8 cellular contexts compared by ENCODE assay signal in the genomic region with DNA sequence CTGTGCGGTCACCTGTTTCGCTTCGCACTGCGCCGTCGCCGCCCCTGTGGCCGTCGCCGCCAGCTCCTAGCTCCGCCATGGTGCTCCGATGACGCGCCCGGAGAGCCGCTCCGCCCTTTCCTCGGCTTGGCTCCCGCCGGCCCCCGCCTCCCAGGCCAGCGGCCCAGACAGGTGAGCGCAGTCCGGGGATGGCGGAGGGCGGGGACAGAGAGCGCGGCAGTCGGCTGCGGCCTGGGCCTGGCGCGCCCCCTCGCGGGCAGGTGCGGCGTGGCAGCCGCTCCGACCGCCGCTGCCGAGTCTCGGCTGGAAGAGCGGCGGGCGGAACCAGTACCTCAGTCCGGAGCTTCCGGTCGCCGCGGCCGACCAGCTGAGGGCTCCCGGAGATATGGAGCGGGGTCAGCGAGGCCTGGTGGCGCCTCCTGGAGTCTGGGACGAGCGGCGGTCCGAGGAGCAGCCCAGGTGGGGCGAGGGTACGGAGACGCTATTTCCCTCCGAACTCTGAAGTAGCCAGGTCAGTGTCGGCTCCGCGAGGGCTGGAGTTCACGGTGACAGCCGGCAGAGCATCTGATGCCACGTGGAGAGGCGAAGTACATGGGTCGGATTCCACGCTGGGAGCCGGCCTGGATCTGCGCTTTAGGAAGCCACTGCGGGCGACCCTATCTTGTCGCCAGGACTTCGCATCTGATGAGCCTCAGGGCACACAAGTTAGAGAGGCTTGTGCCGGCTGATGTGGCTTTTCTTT. TPM values are rescaled to one million over a fixed set of nuclear protein-coding genes. Genes with fewer than 3 reads are reported as not detected.
DNase-seq lines count a peak whose midpoint lies in the region; ATAC-seq and TF ChIP-seq lines count a peak whose summit lies in the region.

A gene (minus strand): TSS at position 93 of the 742 bp plus-strand sequence. CDS start 14 bp downstream, at position 79.

- peak within 1 kb of the TSS; percentile 76 for H2AFZ ChIP-seq in KMS-11 (ENCODE audit: low read depth)

- TF ChIP-seq CTCF in KMS-11 (conservative IDR thresholded peaks at IDR 0.05; ENCODE audit: low read depth, low read length) (peak; percentile 72), gastrocnemius medialis (IDR thresholded peaks at IDR 0.05 in 4 of 5, conservative IDR thresholded peaks at IDR 0.05 in 1 of 5) (peak; percentile 34 to 81 (median 61))

- intact Hi-C loops in gastrocnemius medialis (cut with DNase I; ENCODE audit: low total_unique reads): no loop called here

- in situ Hi-C loops in gastrocnemius medialis (cut with MboI; ENCODE audit: low sequenced_read_pairs in 4 of 4): no loop called here

- peaks cover 5% of the 10 kb centered on the region; the same call in 1 of the 2 replicates for H3K27me3 ChIP-seq in KMS-11 (ENCODE audit: insufficient read depth, low read depth)
- H3K27me3 ChIP-seq in gastrocnemius medialis: peaks cover 48 to 60% (median 50%) of the 10 kb centered on the region in 3 donors

- H3K27ac ChIP-seq in KMS-11 (no peak within 1 kb of the TSS), gastrocnemius medialis (no peak within 1 kb of the TSS)

- TF ChIP-seq POLR2A in gastrocnemius medialis (IDR thresholded peaks at IDR 0.05): no peak

- H3K4me1 ChIP-seq in KMS-11 (ENCODE audit: low read depth, poor library complexity, severe bottlenecking) (peaks cover 9% of the 10 kb centered on the region), gastrocnemius medialis (peaks cover 0 to 11% of the 10 kb centered on the region in 2 donors)

- no peaks in the 10 kb centered on the region for H3K36me3 ChIP-seq in KMS-11 (ENCODE audit: insufficient read depth)
- H3K36me3 ChIP-seq in gastrocnemius medialis: no peaks in the 10 kb centered on the region

- no peaks in the 10 kb centered on the region for H3K79me2 ChIP-seq in KMS-11 (ENCODE audit: insufficient read depth, low read depth)

- ATAC-seq in GM21619 (IDR thresholded peaks at IDR 0.05; ENCODE audit: unreplicated experiment): peak; percentile 83
- peak; percentile 39 to 47 for ATAC-seq in gastrocnemius medialis

- H3K4me3 ChIP-seq in KMS-11 (IDR thresholded peaks at IDR 0.05; ENCODE audit: insufficient read depth, low read depth, low read length) (no peak within 1 kb of the TSS), gastrocnemius medialis (peak within 1 kb of the TSS; percentile 56 to 69 (median 62))

- no peaks in the 10 kb centered on the region for H4K20me1 ChIP-seq in KMS-11 (ENCODE audit: insufficient read depth)

- peak; percentile 76 for DNase-seq in DMS79 (lab: John Stamatoyannopoulos, UW)
- DNase-seq in T-helper 2 cell: peak; percentile 29 to 60 (median 47)
- peak in 38 of 58 donors; percentile 12 to 77 (median 44) for DNase-seq in anterior cingulate cortex (lab: John Stamatoyannopoulos, UW)
- DNase-seq in iPS DF 4.7 (ENCODE audit: extremely low read depth, low spot score): peak; percentile 51
- DNase-seq in gastrocnemius medialis: no peak
- no peak for DNase-seq in Kasumi-1 (lab: John Stamatoyannopoulos, UW)

- no peaks in the 10 kb centered on the region for H3K9me3 ChIP-seq in gastrocnemius medialis

- H3K4me2 ChIP-seq in KMS-11: peak within 1 kb of the TSS; percentile 78

- peak within 1 kb of the TSS; percentile 25; the same call in 1 of the 2 replicates for H3K9ac ChIP-seq in KMS-11

RNA-seq across cellular contexts. Expression of the gene that starts here (rescaled TPM):
- under 1 TPM; 0.22 to 0.56 (median 0.39) TPM for total RNA-seq in gastrocnemius medialis

Comparison
In these comparisons a context has a peak if more than half of its experiments do, and no peak if none do; other contexts are left out.
1. Peak in ATAC-seq and H3K4me3 ChIP-seq in gastrocnemius medialis; RNA of the gene not detected or under 1 TPM.
2. DNase-seq: peak in DMS79 (single experiment), T-helper 2 cell (5 of 5), anterior cingulate cortex (38 of 58) and iPS DF 4.7 (single experiment); none in gastrocnemius medialis (0 of 2) and Kasumi-1 (0 of 2).